Comparison of ENCODE assay signal across 8 cellular contexts in the genomic region with DNA sequence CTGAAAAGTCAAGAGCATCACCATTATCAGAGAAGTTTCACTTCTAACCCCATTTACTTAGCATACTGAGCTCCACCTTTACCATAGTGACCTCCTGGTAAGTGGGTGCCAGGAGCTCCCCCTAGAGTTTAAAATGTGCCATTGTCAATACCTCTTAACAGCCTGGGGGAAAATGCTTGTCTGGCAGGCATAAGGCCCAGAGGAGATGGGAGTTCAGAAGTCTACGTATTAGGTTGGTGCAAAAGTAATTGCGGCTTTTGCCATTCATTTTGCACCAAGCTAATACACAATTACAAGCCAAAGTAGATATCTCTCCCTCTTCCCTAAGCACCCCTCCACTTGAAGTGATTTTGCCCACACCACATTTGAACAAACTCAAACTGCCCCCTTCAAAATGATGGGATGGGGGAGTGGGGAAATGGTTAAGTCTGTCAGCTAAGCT.
DNase-seq lines count a peak whose midpoint lies in the region; ATAC-seq, FAIRE-seq and TF ChIP-seq lines count a peak whose summit lies in the region.

No MANE protein-coding gene starts in this region.

- CTCF ChIA-PET in CD8-positive, alpha-beta memory T cell (lab: Charles Lee): no interaction called here

- H3K27me3 ChIP-seq in keratinocyte (ENCODE audit: control insufficient read depth, extremely low read depth, insufficient read depth, low read length): no peaks in the 10 kb centered on the region
- H3K27me3 ChIP-seq in CD8-positive, alpha-beta memory T cell (ENCODE audit: insufficient read depth, low read length, poor library complexity, severe bottlenecking): no peaks in the 10 kb centered on the region

- H4K20me1 ChIP-seq in keratinocyte (ENCODE audit: control insufficient read depth, extremely low read depth, insufficient read depth, low read length): no peaks in the 10 kb centered on the region

- peak; percentile 52 for FAIRE-seq in keratinocyte (lab: Jason Lieb, UNC)

- TF ChIP-seq CTCF in keratinocyte (optimal IDR thresholded peaks at IDR 0.05 in 1 of 3, IDR thresholded peaks at IDR 0.05 in 1 of 3, conservative IDR thresholded peaks at IDR 0.05 in 1 of 3; ENCODE audit: extremely low read depth in 1 of 3, insufficient read depth in 2 of 3, low read length in 3 of 3): peak; percentile 55 to 64 (median 63)

- H3K79me2 ChIP-seq in keratinocyte (ENCODE audit: control insufficient read depth, insufficient read depth, low read length): no peaks in the 10 kb centered on the region

- H3K4me3 ChIP-seq in keratinocyte (ENCODE audit: control insufficient read depth in 2 of 3, extremely low read depth in 1 of 3, insufficient read depth in 2 of 3, low read depth in 1 of 3, low read length in 3 of 3): no peak overlapping the region
- no peak overlapping the region for H3K4me3 ChIP-seq in CD8-positive, alpha-beta memory T cell (ENCODE audit: low read length)

- no peaks in the 10 kb centered on the region for H3K9me1 ChIP-seq in keratinocyte (ENCODE audit: control insufficient read depth, extremely low read depth, insufficient read depth, low read length)

- H3K27ac ChIP-seq in keratinocyte (ENCODE audit: control insufficient read depth, insufficient read depth, low read length): no peak overlapping the region
- H3K27ac ChIP-seq in CD8-positive, alpha-beta memory T cell (ENCODE audit: low read depth, low read length): no peak overlapping the region

- H3K36me3 Mint-ChIP-seq in CD8-positive, alpha-beta memory T cell: peaks cover 0 to 3% (median 0%) of the 10 kb centered on the region in 3 donors

- no peaks in the 10 kb centered on the region for H3K27me3 Mint-ChIP-seq in CD8-positive, alpha-beta memory T cell

- H3K27ac Mint-ChIP-seq in CD8-positive, alpha-beta memory T cell: no peak overlapping the region

- dilution Hi-C loops in keratinocyte (cut with MboI; ENCODE audit: extremely low pct_ligation_motif_present, low sequenced_read_pairs): no loop called here

- no peak overlapping the region for H3K4me3 Mint-ChIP-seq in CD8-positive, alpha-beta memory T cell

- peak; percentile 99 for ATAC-seq in GM19372 (IDR thresholded peaks at IDR 0.05; ENCODE audit: low read depth, unreplicated experiment)
- ATAC-seq in HG03159 (IDR thresholded peaks at IDR 0.05; ENCODE audit: unreplicated experiment): peak; percentile 100

- no peaks in the 10 kb centered on the region for H3K36me3 ChIP-seq in keratinocyte (ENCODE audit: control insufficient read depth in 2 of 2, extremely low read depth in 1 of 2, insufficient read depth in 2 of 2, low read length in 2 of 2)
- no peaks in the 10 kb centered on the region for H3K36me3 ChIP-seq in CD8-positive, alpha-beta memory T cell (ENCODE audit: insufficient read depth, low read length)

- H3K4me1 ChIP-seq in keratinocyte (ENCODE audit: control insufficient read depth, extremely low read depth, insufficient read depth, low read length): no peaks in the 10 kb centered on the region
- H3K4me1 ChIP-seq in CD8-positive, alpha-beta memory T cell (ENCODE audit: insufficient read depth, low read length): no peaks in the 10 kb centered on the region

- DNase-seq in DMS 273 treated with DMSO at 0.1 percent for 48 hours (lab: John Stamatoyannopoulos, UW) (peak; percentile 17), NCI-H2196 treated with DMSO at 0.1 percent for 48 hours (lab: John Stamatoyannopoulos, UW; ENCODE audit: unreplicated experiment) (peak; percentile 34), amniotic epithelial cell (ENCODE audit: low read depth) (peak; percentile 55), keratinocyte (ENCODE audit: low read depth, low spot score) (no peak)
- no peak for DNase-seq in CD8-positive, alpha-beta memory T cell
- no peak for DNase-seq in stimulated activated CD4-positive, alpha-beta T cell treated with anti-CD3 and anti-CD28 coated beads, Interleukin-4, amount 100 ng/mL, for 1 hour

- H3K4me1 Mint-ChIP-seq in CD8-positive, alpha-beta memory T cell: no peaks in the 10 kb centered on the region

- no peak overlapping the region for H3K4me2 ChIP-seq in keratinocyte (ENCODE audit: control insufficient read depth, extremely low read depth, insufficient read depth, low read depth, low read length)

- H3K9me3 ChIP-seq in keratinocyte (ENCODE audit: control insufficient read depth, low read depth, low read length): no peaks in the 10 kb centered on the region
- H3K9me3 ChIP-seq in CD8-positive, alpha-beta memory T cell (ENCODE audit: low read length): no peaks in the 10 kb centered on the region

- POLR2A ChIA-PET in CD8-positive, alpha-beta memory T cell (lab: Charles Lee): no interaction called here

- H3K9ac ChIP-seq in keratinocyte (ENCODE audit: control insufficient read depth, extremely low read depth, insufficient read depth, low read length): no peak overlapping the region

- H3K9me3 Mint-ChIP-seq in CD8-positive, alpha-beta memory T cell: peaks cover 0 to 5% (median 2%) of the 10 kb centered on the region in 5 donors

- H2AFZ ChIP-seq in keratinocyte (ENCODE audit: control insufficient read depth, low read length): no peak overlapping the region

Comparison
In these comparisons a context has a peak if more than half of its experiments do, and no peak if none do; other contexts are left out.
1. DNase-seq: peak in DMS 273 treated with DMSO at 0.1 percent for 48 hours (single experiment), NCI-H2196 treated with DMSO at 0.1 percent for 48 hours (single experiment) and amniotic epithelial cell (single experiment); none in keratinocyte (single experiment), CD8-positive, alpha-beta memory T cell (0 of 5) and stimulated activated CD4-positive, alpha-beta T cell treated with anti-CD3 and anti-CD28 coated beads, Interleukin-4, amount 100 ng/mL, for 1 hour (single experiment).